Comparison of ENCODE assay signal across 17 cellular contexts in genomic region chr20:53081916-53082863, GRCh38.
DNase-seq lines count a peak whose midpoint lies in the region; ATAC-seq, FAIRE-seq and TF ChIP-seq lines count a peak whose summit lies in the region.
"Had no signal": no experiment of that assay in that cellular context is flagged by ENCODE, and none has a peak within 500 bp of the region (broad histone marks: within the 10 kb centered on the region; RNA-seq: fewer than 3 reads in every experiment).

No MANE protein-coding gene starts in this region.

- DNase-seq in HTR-8/SVneo (ENCODE audit: insufficient read length, low spot score): no peak
- peak; percentile 41 for DNase-seq in NCI-H748 treated with DMSO at 0.1 percent for 48 hours (lab: John Stamatoyannopoulos, UW)
- peak; percentile 62 for DNase-seq in epithelial cell of esophagus (ENCODE audit: low read depth)
- no peak for DNase-seq in NCI-H2196 (lab: John Stamatoyannopoulos, UW; ENCODE audit: unreplicated experiment)
- DNase-seq in ecto neural progenitor cell (ENCODE audit: low spot score): no peak
- DNase-seq in ACHN: no peak
- DNase-seq: activated B cell treated with CpG ODN at 0.5 μM for 24 hours; activated CD8-positive, alpha-beta memory T cell treated with anti-CD3 and anti-CD28 coated beads, Interleukin-2, amount 50 U/mL, for 48 hours; DMS79; erythroblast; MV-4-11; NCI-H226 had no signal

- in situ Hi-C loops in ACHN (cut with HindIII; ENCODE audit: low pct_ligation_motif_present, low pct_unique_long_range_greater_than_20kb, low sequenced_read_pairs): no loop called here

- FAIRE-seq in HTR-8/SVneo (lab: Jason Lieb, UNC): peak; percentile 36

- H3K27ac Mint-ChIP-seq in nephron: peak overlapping the region; percentile 47 to 68 (median 58)
- H3K27ac Mint-ChIP-seq: activated B cell treated with CpG ODN at 0.5 μM for 24 hours had no signal

- H3K27me3 Mint-ChIP-seq in nephron (ENCODE audit: low read depth): no peaks in the 10 kb centered on the region
- H3K27me3 Mint-ChIP-seq: activated B cell treated with CpG ODN at 0.5 μM for 24 hours, progenitor cell of endocrine pancreas had no signal

- peaks cover 23% of the 10 kb centered on the region for H3K4me1 Mint-ChIP-seq in nephron

- H3K36me3 Mint-ChIP-seq in nephron (ENCODE audit: low read depth): peaks cover 3% of the 10 kb centered on the region

- ATAC-seq in GM21619 (IDR thresholded peaks at IDR 0.05; ENCODE audit: unreplicated experiment): no peak
- ATAC-seq: GM23338 had no signal

- H3K9me3 Mint-ChIP-seq in nephron: no peaks in the 10 kb centered on the region
- H3K9me3 Mint-ChIP-seq: activated B cell treated with CpG ODN at 0.5 μM for 24 hours, GM23338 had no signal

- H3K4me3 ChIP-seq in epithelial cell of esophagus (ENCODE audit: low read length): no peak overlapping the region
- H3K4me3 ChIP-seq: colonic mucosa, GM23338 had no signal

- H3K4me3 Mint-ChIP-seq in nephron: no peak overlapping the region
- H3K4me3 Mint-ChIP-seq: activated B cell treated with CpG ODN at 0.5 μM for 24 hours, GM23338 had no signal

- TF ChIP-seq CTCF in epithelial cell of esophagus (IDR thresholded peaks at IDR 0.05; ENCODE audit: insufficient read depth, low read depth, low read length, missing control alignments) (no peak), nephron (IDR thresholded peaks at IDR 0.05; ENCODE audit: unreplicated experiment in 3 of 3) (no peak)

Comparison
In these comparisons a context has a peak if more than half of its experiments do, and no peak if none do; other contexts are left out.
1. DNase-seq: peak in NCI-H748 treated with DMSO at 0.1 percent for 48 hours (single experiment) and epithelial cell of esophagus (single experiment); none in HTR-8/SVneo (single experiment), NCI-H2196 (single experiment), ecto neural progenitor cell (single experiment) and ACHN (single experiment).